In the genomic region with DNA sequence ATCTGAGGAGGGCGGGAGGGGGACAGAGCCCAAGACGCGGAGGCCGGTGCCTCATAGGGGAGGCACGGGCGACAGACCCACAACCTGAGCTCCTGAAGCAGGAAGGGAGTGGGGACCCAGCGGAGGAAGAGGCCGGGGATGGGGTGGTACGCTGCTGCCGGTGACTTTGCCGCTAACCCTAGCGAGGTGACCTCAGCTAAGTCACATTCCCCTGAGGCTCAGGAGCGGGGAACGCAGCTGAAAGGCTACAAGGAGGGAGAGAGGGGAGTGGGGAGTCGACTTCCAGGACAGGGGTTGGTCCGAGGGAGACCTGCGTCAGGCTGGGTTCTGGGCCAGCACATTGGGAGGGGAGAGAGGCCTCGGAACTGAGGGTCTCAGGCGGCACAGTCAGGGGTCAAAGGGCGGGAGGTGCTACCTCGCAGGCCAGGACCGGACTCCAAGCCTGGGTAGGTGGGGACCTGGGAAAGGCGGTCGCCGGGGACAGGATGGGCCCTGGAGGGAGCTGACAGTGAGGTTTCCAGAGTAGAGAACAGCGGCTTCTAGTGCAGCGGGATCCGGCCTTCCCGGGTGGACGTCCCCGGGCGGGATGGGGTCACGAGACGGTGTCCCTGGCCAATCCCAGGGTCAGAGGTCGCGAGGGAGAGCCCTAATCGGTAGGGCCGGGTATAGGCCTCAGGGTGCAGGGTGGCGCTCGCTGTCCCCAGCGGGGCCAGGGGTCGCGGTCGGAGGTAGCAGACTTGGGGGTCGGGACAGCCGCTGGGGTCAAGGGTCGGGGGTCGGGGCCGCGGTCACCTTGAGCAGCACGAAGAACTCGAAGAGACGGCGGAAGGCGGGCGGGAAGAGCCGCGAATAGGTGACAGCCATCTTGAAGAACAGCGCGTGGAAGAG, we compare ENCODE assay signal across 2 cellular contexts.
TF ChIP-seq lines count a peak whose summit lies in the region.

No MANE protein-coding gene starts in this region.

TF ChIP-seq in IMR-90, 13 proteins besides CTCF, POLR2A, EP300 and RAD21:
- no peak for TF ChIP-seq SMC3 (IDR thresholded peaks at IDR 0.05; ENCODE audit: low read depth, low read length)
- TF ChIP-seq MAZ (IDR thresholded peaks at IDR 0.05; ENCODE audit: borderline replicate concordance, low read depth, low read length), result peak; percentile 14; the same call in 1 of the 2 replicates

TF ChIP-seq in K562, 482 proteins besides CTCF, POLR2A, EP300 and RAD21 (continues in another document):
- TF ChIP-seq, protein P1, sequence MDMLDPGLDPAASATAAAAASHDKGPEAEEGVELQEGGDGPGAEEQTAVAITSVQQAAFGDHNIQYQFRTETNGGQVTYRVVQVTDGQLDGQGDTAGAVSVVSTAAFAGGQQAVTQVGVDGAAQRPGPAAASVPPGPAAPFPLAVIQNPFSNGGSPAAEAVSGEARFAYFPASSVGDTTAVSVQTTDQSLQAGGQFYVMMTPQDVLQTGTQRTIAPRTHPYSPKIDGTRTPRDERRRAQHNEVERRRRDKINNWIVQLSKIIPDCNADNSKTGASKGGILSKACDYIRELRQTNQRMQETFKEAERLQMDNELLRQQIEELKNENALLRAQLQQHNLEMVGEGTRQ (CRISPR knock-in tag; IDR thresholded peaks at IDR 0.05), result peak; percentile 47; the same call in 1 of the 2 replicates
- TF ChIP-seq NRF1 (conservative IDR thresholded peaks at IDR 0.05 in 1 of 2, IDR thresholded peaks at IDR 0.05 in 1 of 2) (no peak), RBM22 (IDR thresholded peaks at IDR 0.05; ENCODE audit: low read depth, low read length, poor library complexity, severe bottlenecking) (no peak), ZNF146 (CRISPR knock-in tag; IDR thresholded peaks at IDR 0.05; ENCODE audit: unreplicated experiment) (no peak), FOS (IDR thresholded peaks at IDR 0.05; ENCODE audit: extremely low read depth, insufficient read length) (no peak), RBFOX2 (IDR thresholded peaks at IDR 0.05; ENCODE audit: low read depth, low read length) (peak; percentile 41), SMAD3 (CRISPR knock-in tag; conservative IDR thresholded peaks at IDR 0.05) (no peak), CHD1 (IDR thresholded peaks at IDR 0.05; ENCODE audit: low read length) (peak; percentile 77), HMG20A (CRISPR knock-in tag; conservative IDR thresholded peaks at IDR 0.05) (no peak), CBFA2T3 (IDR thresholded peaks at IDR 0.05) (no peak), RBM34 (IDR thresholded peaks at IDR 0.05; ENCODE audit: borderline replicate concordance, insufficient read depth, low read length) (no peak), MAZ (CRISPR knock-in tag; conservative IDR thresholded peaks at IDR 0.05 in 1 of 2, IDR thresholded peaks at IDR 0.05 in 1 of 2) (no peak), KAT7 (CRISPR knock-in tag; IDR thresholded peaks at IDR 0.05; ENCODE audit: borderline replicate concordance) (no peak), MXI1 (IDR thresholded peaks at IDR 0.05; ENCODE audit: low read depth, low read length) (no peak), ZNF263 (CRISPR knock-in tag; IDR thresholded peaks at IDR 0.05; ENCODE audit: borderline replicate concordance) (no peak), ZBTB1 (CRISPR knock-in tag; IDR thresholded peaks at IDR 0.05; ENCODE audit: borderline replicate concordance, low read depth) (no peak), ARID1B (IDR thresholded peaks at IDR 0.05) (no peak), TFAM (CRISPR knock-in tag; conservative IDR thresholded peaks at IDR 0.05) (no peak), NR2C1 (IDR thresholded peaks at IDR 0.05) (peak; percentile 93), NR2C1 (tag; IDR thresholded peaks at IDR 0.05) (peak; percentile 95), ZFP36 (IDR thresholded peaks at IDR 0.05; ENCODE audit: low read depth, low read length, partially characterized antibody) (no peak), MECOM (CRISPR knock-in tag; IDR thresholded peaks at IDR 0.05) (no peak), BHLHE40 (IDR thresholded peaks at IDR 0.05; ENCODE audit: low read length) (peak; percentile 38; the same call in 1 of the 2 replicates)
- TF ChIP-seq, protein P2, sequence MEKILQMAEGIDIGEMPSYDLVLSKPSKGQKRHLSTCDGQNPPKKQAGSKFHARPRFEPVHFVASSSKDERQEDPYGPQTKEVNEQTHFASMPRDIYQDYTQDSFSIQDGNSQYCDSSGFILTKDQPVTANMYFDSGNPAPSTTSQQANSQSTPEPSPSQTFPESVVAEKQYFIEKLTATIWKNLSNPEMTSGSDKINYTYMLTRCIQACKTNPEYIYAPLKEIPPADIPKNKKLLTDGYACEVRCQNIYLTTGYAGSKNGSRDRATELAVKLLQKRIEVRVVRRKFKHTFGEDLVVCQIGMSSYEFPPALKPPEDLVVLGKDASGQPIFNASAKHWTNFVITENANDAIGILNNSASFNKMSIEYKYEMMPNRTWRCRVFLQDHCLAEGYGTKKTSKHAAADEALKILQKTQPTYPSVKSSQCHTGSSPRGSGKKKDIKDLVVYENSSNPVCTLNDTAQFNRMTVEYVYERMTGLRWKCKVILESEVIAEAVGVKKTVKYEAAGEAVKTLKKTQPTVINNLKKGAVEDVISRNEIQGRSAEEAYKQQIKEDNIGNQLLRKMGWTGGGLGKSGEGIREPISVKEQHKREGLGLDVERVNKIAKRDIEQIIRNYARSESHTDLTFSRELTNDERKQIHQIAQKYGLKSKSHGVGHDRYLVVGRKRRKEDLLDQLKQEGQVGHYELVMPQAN (IDR thresholded peaks at IDR 0.05; ENCODE audit: borderline replicate concordance), result 0 out of 2 replicates have a peak, but pooled peaks have one; percentile 20
- TF ChIP-seq, protein P3, sequence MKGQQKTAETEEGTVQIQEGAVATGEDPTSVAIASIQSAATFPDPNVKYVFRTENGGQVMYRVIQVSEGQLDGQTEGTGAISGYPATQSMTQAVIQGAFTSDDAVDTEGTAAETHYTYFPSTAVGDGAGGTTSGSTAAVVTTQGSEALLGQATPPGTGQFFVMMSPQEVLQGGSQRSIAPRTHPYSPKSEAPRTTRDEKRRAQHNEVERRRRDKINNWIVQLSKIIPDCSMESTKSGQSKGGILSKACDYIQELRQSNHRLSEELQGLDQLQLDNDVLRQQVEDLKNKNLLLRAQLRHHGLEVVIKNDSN (CRISPR knock-in tag; IDR thresholded peaks at IDR 0.05), result peak; percentile 24; the same call in 1 of the 2 replicates
- TF ChIP-seq, protein P4, sequence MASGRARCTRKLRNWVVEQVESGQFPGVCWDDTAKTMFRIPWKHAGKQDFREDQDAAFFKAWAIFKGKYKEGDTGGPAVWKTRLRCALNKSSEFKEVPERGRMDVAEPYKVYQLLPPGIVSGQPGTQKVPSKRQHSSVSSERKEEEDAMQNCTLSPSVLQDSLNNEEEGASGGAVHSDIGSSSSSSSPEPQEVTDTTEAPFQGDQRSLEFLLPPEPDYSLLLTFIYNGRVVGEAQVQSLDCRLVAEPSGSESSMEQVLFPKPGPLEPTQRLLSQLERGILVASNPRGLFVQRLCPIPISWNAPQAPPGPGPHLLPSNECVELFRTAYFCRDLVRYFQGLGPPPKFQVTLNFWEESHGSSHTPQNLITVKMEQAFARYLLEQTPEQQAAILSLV (tag; IDR thresholded peaks at IDR 0.05), result no peak
- TF ChIP-seq, protein P5, sequence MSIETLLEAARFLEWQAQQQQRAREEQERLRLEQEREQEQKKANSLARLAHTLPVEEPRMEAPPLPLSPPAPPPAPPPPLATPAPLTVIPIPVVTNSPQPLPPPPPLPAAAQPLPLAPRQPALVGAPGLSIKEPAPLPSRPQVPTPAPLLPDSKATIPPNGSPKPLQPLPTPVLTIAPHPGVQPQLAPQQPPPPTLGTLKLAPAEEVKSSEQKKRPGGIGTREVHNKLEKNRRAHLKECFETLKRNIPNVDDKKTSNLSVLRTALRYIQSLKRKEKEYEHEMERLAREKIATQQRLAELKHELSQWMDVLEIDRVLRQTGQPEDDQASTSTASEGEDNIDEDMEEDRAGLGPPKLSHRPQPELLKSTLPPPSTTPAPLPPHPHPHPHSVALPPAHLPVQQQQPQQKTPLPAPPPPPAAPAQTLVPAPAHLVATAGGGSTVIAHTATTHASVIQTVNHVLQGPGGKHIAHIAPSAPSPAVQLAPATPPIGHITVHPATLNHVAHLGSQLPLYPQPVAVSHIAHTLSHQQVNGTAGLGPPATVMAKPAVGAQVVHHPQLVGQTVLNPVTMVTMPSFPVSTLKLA (conservative IDR thresholded peaks at IDR 0.05), result no peak
- TF ChIP-seq, protein P6, sequence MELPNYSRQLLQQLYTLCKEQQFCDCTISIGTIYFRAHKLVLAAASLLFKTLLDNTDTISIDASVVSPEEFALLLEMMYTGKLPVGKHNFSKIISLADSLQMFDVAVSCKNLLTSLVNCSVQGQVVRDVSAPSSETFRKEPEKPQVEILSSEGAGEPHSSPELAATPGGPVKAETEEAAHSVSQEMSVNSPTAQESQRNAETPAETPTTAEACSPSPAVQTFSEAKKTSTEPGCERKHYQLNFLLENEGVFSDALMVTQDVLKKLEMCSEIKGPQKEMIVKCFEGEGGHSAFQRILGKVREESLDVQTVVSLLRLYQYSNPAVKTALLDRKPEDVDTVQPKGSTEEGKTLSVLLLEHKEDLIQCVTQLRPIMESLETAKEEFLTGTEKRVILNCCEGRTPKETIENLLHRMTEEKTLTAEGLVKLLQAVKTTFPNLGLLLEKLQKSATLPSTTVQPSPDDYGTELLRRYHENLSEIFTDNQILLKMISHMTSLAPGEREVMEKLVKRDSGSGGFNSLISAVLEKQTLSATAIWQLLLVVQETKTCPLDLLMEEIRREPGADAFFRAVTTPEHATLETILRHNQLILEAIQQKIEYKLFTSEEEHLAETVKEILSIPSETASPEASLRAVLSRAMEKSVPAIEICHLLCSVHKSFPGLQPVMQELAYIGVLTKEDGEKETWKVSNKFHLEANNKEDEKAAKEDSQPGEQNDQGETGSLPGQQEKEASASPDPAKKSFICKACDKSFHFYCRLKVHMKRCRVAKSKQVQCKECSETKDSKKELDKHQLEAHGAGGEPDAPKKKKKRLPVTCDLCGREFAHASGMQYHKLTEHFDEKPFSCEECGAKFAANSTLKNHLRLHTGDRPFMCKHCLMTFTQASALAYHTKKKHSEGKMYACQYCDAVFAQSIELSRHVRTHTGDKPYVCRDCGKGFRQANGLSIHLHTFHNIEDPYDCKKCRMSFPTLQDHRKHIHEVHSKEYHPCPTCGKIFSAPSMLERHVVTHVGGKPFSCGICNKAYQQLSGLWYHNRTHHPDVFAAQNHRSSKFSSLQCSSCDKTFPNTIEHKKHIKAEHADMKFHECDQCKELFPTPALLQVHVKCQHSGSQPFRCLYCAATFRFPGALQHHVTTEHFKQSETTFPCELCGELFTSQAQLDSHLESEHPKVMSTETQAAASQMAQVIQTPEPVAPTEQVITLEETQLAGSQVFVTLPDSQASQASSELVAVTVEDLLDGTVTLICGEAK (IDR thresholded peaks at IDR 0.05), result 0 out of 2 replicates have a peak, but pooled peaks have one; percentile 8
- TF ChIP-seq, protein P6 (CRISPR knock-in tag; IDR thresholded peaks at IDR 0.05), result no peak
- TF ChIP-seq, protein P7, sequence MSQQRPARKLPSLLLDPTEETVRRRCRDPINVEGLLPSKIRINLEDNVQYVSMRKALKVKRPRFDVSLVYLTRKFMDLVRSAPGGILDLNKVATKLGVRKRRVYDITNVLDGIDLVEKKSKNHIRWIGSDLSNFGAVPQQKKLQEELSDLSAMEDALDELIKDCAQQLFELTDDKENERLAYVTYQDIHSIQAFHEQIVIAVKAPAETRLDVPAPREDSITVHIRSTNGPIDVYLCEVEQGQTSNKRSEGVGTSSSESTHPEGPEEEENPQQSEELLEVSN (IDR thresholded peaks at IDR 0.05; ENCODE audit: borderline replicate concordance in 1 of 2, extremely low read depth in 1 of 2, insufficient read depth in 1 of 2, insufficient read length in 1 of 2, low read depth in 1 of 2, low read length in 1 of 2, poor library complexity in 1 of 2, severe bottlenecking in 1 of 2), result no peak
- TF ChIP-seq, protein P8, sequence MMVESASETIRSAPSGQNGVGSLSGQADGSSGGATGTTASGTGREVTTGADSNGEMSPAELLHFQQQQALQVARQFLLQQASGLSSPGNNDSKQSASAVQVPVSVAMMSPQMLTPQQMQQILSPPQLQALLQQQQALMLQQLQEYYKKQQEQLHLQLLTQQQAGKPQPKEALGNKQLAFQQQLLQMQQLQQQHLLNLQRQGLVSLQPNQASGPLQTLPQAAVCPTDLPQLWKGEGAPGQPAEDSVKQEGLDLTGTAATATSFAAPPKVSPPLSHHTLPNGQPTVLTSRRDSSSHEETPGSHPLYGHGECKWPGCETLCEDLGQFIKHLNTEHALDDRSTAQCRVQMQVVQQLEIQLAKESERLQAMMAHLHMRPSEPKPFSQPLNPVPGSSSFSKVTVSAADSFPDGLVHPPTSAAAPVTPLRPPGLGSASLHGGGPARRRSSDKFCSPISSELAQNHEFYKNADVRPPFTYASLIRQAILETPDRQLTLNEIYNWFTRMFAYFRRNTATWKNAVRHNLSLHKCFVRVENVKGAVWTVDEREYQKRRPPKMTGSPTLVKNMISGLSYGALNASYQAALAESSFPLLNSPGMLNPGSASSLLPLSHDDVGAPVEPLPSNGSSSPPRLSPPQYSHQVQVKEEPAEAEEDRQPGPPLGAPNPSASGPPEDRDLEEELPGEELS (CRISPR knock-in tag; IDR thresholded peaks at IDR 0.05; ENCODE audit: borderline replicate concordance), result peak; percentile 47; the same call in 1 of the 2 replicates
- TF ChIP-seq, protein P9, sequence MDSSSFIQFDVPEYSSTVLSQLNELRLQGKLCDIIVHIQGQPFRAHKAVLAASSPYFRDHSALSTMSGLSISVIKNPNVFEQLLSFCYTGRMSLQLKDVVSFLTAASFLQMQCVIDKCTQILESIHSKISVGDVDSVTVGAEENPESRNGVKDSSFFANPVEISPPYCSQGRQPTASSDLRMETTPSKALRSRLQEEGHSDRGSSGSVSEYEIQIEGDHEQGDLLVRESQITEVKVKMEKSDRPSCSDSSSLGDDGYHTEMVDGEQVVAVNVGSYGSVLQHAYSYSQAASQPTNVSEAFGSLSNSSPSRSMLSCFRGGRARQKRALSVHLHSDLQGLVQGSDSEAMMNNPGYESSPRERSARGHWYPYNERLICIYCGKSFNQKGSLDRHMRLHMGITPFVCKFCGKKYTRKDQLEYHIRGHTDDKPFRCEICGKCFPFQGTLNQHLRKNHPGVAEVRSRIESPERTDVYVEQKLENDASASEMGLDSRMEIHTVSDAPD (CRISPR knock-in tag; IDR thresholded peaks at IDR 0.05), result no peak
